ENCODE assay signal across 13 cellular contexts in the genomic region with DNA sequence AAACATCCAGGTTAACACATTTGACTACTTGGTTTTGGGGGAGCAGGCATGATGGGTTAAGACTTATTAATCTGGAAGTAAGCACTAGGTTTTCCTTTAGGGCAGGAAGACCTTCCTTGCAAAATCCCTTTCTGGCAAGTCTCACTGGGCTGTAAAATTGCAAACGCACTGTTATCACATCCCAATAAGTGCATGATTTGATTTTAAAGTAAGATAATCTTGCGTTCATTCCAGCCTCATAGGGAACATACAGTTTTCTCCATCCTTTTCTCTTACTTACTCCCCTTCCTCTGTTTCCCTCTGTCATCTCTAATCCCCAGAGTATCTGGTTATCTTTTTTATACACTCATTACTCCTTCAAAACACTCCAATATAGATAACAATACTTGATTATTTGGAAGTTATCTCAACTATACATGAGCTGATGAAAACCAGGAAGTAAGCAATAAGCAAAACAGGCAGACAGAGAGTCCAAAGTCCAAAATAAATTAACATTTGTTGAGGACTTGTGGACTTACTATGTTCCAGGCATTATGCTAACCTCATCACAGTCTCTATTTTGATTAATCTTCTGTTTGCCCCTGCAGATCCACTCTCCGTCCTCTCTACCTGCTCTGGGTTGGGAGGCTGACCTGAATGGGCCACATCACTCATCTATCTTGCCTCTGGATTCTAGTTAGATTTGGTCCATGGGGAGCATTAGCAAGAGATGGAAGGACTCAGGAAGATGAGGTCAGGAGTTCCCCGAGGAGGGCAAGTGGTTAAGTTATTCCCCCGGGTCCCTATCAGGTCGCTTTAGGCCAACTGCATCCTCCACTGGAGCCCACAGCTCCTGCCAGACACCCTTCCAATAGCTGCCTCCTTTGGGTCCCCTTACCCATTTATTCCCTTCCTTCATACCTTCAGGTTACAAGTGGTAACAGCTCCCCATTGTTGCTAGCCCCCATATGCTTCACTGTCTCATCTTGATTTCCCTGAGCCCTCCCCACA.
A peak's percentile ranks its signal among the peaks of the same experiment; 100 is the strongest.
DNase-seq lines count a peak whose midpoint lies in the region; ATAC-seq, FAIRE-seq and TF ChIP-seq lines count a peak whose summit lies in the region.
"Had no signal": no experiment of that assay in that cellular context is flagged by ENCODE, and none has a peak within 500 bp of the region (broad histone marks: within the 10 kb centered on the region; RNA-seq: fewer than 3 reads in every experiment).

No MANE protein-coding gene starts in this region.

- no peaks in the 10 kb centered on the region for H3K27me3 ChIP-seq in CD4-positive, CD25-positive, alpha-beta regulatory T cell (ENCODE audit: control insufficient read depth, insufficient read depth, low read length)
- no peaks in the 10 kb centered on the region for H3K27me3 ChIP-seq in KMS-11 (ENCODE audit: insufficient read depth, low read depth)
- no peaks in the 10 kb centered on the region for H3K27me3 ChIP-seq in GM12878 (replicated peaks in 1 of 2; ENCODE audit: control insufficient read depth in 2 of 2, insufficient read depth in 2 of 2, low read length in 1 of 2)
- H3K27me3 ChIP-seq in endodermal cell (ENCODE audit: control insufficient read depth, insufficient read depth, low read length, poor library complexity, severe bottlenecking), result no peaks in the 10 kb centered on the region
- H3K27me3 ChIP-seq: cardiac muscle cell, ovary had no signal

- TF ChIP-seq RAD21 in GM12878 (IDR thresholded peaks at IDR 0.05; ENCODE audit: insufficient read depth, low read depth, low read length), result no peak

- peak overlapping the region; percentile 100 for H3K4me2 ChIP-seq in KMS-11
- H3K4me2 ChIP-seq in GM12878 (ENCODE audit: control insufficient read depth, insufficient read depth), result peak overlapping the region; percentile 26; the same call in 1 of the 2 replicates
- H3K4me2 ChIP-seq in OCI-LY7 (ENCODE audit: low read length), result no peak overlapping the region

- in situ Hi-C loops in GM12878 (cut with MboI), result no loop called here

- no peak for ATAC-seq in CD4-positive, CD25-positive, alpha-beta regulatory T cell (ENCODE audit: low read depth in 2 of 2)
- ATAC-seq in GM12878, result no peak
- ATAC-seq: activated CD4-positive, CD25-positive, alpha-beta regulatory T cell treated with anti-CD3 and anti-CD28 coated beads, Interleukin-2, amount 50 U/mL, for 24 hours had no signal

- no peaks in the 10 kb centered on the region for H3K9me3 Mint-ChIP-seq in CD4-positive, CD25-positive, alpha-beta regulatory T cell
- H3K9me3 Mint-ChIP-seq in nephron (no peaks in the 10 kb centered on the region), endodermal cell (no peaks in the 10 kb centered on the region)

- TF ChIP-seq EP300 in GM12878 (IDR thresholded peaks at IDR 0.05; ENCODE audit: borderline replicate concordance in 1 of 2, control insufficient read depth in 1 of 2, low read depth in 2 of 2, low read length in 2 of 2), result no peak

- no peak overlapping the region for H3K9ac ChIP-seq in KMS-11
- no peak overlapping the region for H3K9ac ChIP-seq in GM12878 (ENCODE audit: control insufficient read depth, insufficient read depth, low read length)
- H3K9ac ChIP-seq in endodermal cell (ENCODE audit: extremely low read depth, low read length, poor library complexity, severe bottlenecking), result no peak overlapping the region

- intact Hi-C loops in GM12878 (cut with micrococcal nuclease; ENCODE audit: unreplicated experiment), result no loop called here
- intact Hi-C loops in OCI-LY7 (cut with micrococcal nuclease; ENCODE audit: unreplicated experiment), result no loop called here

- no peaks in the 10 kb centered on the region for H3K27me3 Mint-ChIP-seq in CD4-positive, CD25-positive, alpha-beta regulatory T cell
- H3K27me3 Mint-ChIP-seq in nephron (ENCODE audit: low read depth), result no peaks in the 10 kb centered on the region
- H3K27me3 Mint-ChIP-seq in endodermal cell (ENCODE audit: insufficient read depth), result peaks cover 2% of the 10 kb centered on the region

- RAD21 ChIA-PET in GM12878 (lab: Charles Lee; ENCODE audit: unreplicated experiment), result interaction anchor here (1.2 to 12.5 kb wide), 5 partner anchors 9 to 60 kb away, joined by 7 to 453 read pairs (median 146); a partner anchor contains a TSS

- H3K9me3 ChIP-seq in CD4-positive, CD25-positive, alpha-beta regulatory T cell (ENCODE audit: control insufficient read depth in 2 of 2, low read length in 2 of 2), result no peaks in the 10 kb centered on the region
- H3K9me3 ChIP-seq in GM12878 (replicated peaks; ENCODE audit: control insufficient read depth, insufficient read depth, low read length), result peaks cover 2% of the 10 kb centered on the region; the same call in 2 of the 3 replicates
- no peaks in the 10 kb centered on the region for H3K9me3 ChIP-seq in endodermal cell (ENCODE audit: control insufficient read depth, low read length)
- H3K9me3 ChIP-seq in OCI-LY7 (ENCODE audit: low read length), result no peaks in the 10 kb centered on the region
- H3K9me3 ChIP-seq: ovary had no signal

- peaks cover 9% of the 10 kb centered on the region for H3K36me3 ChIP-seq in CD4-positive, CD25-positive, alpha-beta regulatory T cell (ENCODE audit: control insufficient read depth, insufficient read depth, low read length)
- H3K36me3 ChIP-seq in KMS-11 (ENCODE audit: insufficient read depth) (no peaks in the 10 kb centered on the region), GM12878 (ENCODE audit: control insufficient read depth in 2 of 2, insufficient read depth in 2 of 2, low read length in 1 of 2) (peaks cover 7 to 20% of the 10 kb centered on the region in 2 experiments; a peak in 3 of 4 replicates), endodermal cell (ENCODE audit: control insufficient read depth, insufficient read depth, low read length) (no peaks in the 10 kb centered on the region), OCI-LY7 (ENCODE audit: insufficient read depth, low read length) (peaks cover 6% of the 10 kb centered on the region; the same call in 1 of the 2 replicates)
- H3K36me3 ChIP-seq: cardiac muscle cell, ovary had no signal

- no peak for FAIRE-seq in GM12878 (lab: Jason Lieb, UNC)

- H3K36me3 Mint-ChIP-seq in CD4-positive, CD25-positive, alpha-beta regulatory T cell, result peaks cover 38% of the 10 kb centered on the region
- H3K36me3 Mint-ChIP-seq in nephron (ENCODE audit: low read depth) (no peaks in the 10 kb centered on the region), endodermal cell (ENCODE audit: low read depth) (no peaks in the 10 kb centered on the region)

- H3K27ac Mint-ChIP-seq in CD4-positive, CD25-positive, alpha-beta regulatory T cell, result peak overlapping the region; percentile 95 to 100 (median 98)
- H3K27ac Mint-ChIP-seq in nephron (peak overlapping the region in 2 of 3 experiments; percentile 9 to 11), endodermal cell (no peak overlapping the region)

- no peak for DNase-seq in CD4-positive, CD25-positive, alpha-beta regulatory T cell
- no peak for DNase-seq in GM12878 (ENCODE audit: low read depth, low spot score)
- DNase-seq in NK-92 (lab: John Stamatoyannopoulos, UW; ENCODE audit: unreplicated experiment), result no peak
- no peak for DNase-seq in CD1c-positive myeloid dendritic cell (ENCODE audit: extremely low spot score)
- no peak for DNase-seq in endodermal cell
- no peak for DNase-seq in OCI-LY7 (ENCODE audit: low spot score)
- DNase-seq: hypothalamus, KBM-7 had no signal

- BruUV-seq in GM12878 (replicated peaks; lab: Mats Ljungman, UMichigan), result no TSS peak
- BruUV-seq in OCI-LY7 (replicated peaks; lab: Mats Ljungman, UMichigan), result no TSS peak

- peaks cover 84% of the 10 kb centered on the region for H3K4me1 ChIP-seq in CD4-positive, CD25-positive, alpha-beta regulatory T cell (ENCODE audit: control insufficient read depth, insufficient read depth, low read length, poor library complexity, severe bottlenecking)
- H3K4me1 ChIP-seq in KMS-11 (ENCODE audit: low read depth, poor library complexity, severe bottlenecking) (peaks cover 98% of the 10 kb centered on the region), GM12878 (ENCODE audit: control insufficient read depth, insufficient read depth, low read length) (peaks cover 63% of the 10 kb centered on the region), endodermal cell (ENCODE audit: control insufficient read depth, insufficient read depth, low read length) (peaks cover 11% of the 10 kb centered on the region), OCI-LY7 (ENCODE audit: insufficient read depth, low read length, poor library complexity, severe bottlenecking) (peaks cover 72% of the 10 kb centered on the region)

- 31% methylated on average over 6 of the region's 6 CpGs for WGBS in GM12878 (ENCODE audit: insufficient coverage, insufficient replicate concordance, low lambda C conversion rate, missing lambda C conversion rate)
- WGBS in endodermal cell (ENCODE audit: insufficient coverage in 1 of 2, insufficient read length in 1 of 2), 2 experiments, result 89 to 95% methylated on average over 5 to 6 of the region's 6 CpGs

- H3K79me2 ChIP-seq in KMS-11 (ENCODE audit: insufficient read depth, low read depth), result peaks cover 32% of the 10 kb centered on the region
- peaks cover 85% of the 10 kb centered on the region for H3K79me2 ChIP-seq in GM12878 (ENCODE audit: control insufficient read depth, insufficient read depth, low read length)
- H3K79me2 ChIP-seq in OCI-LY7 (ENCODE audit: insufficient read depth, low read depth, low read length), result no peaks in the 10 kb centered on the region; the same call in 1 of the 2 replicates

- H3K9me2 ChIP-seq in OCI-LY7 (ENCODE audit: insufficient read depth, low read length), result no peaks in the 10 kb centered on the region

- no peak overlapping the region for H2AFZ ChIP-seq in KMS-11 (ENCODE audit: low read depth)
- H2AFZ ChIP-seq in GM12878 (ENCODE audit: control insufficient read depth, low read depth, low read length), result no peak overlapping the region
- H2AFZ ChIP-seq in OCI-LY7 (ENCODE audit: low read length), result no peak overlapping the region

- SMC1A ChIA-PET in GM12878 (lab: Charles Lee; ENCODE audit: uncharacterized antibody, unreplicated experiment), result interaction anchor here (0.8 to 18.8 kb wide), 14 partner anchors 7 to 69 kb away, joined by 3 to 300 read pairs (median 15); a partner anchor contains a TSS

- H3K4me1 Mint-ChIP-seq in CD4-positive, CD25-positive, alpha-beta regulatory T cell, result peaks cover 49 to 94% (median 82%) of the 10 kb centered on the region in 4 donors
- peaks cover 28% of the 10 kb centered on the region for H3K4me1 Mint-ChIP-seq in nephron
- H3K4me1 Mint-ChIP-seq in endodermal cell, result peaks cover 27% of the 10 kb centered on the region

- H3K27ac ChIP-seq in CD4-positive, CD25-positive, alpha-beta regulatory T cell (ENCODE audit: insufficient read depth, low read length, poor library complexity, severe bottlenecking), result peak overlapping the region; percentile 92
- H3K27ac ChIP-seq in KMS-11 (peak overlapping the region; percentile 100; the same call in 1 of the 2 replicates), GM12878 (ENCODE audit: control insufficient read depth, insufficient read depth) (peak overlapping the region; percentile 62), endodermal cell (ENCODE audit: low read depth, low read length) (no peak overlapping the region), OCI-LY7 (ENCODE audit: low read depth, low read length, poor library complexity, severe bottlenecking) (no peak overlapping the region)
- H3K27ac ChIP-seq: cardiac muscle cell, ovary had no signal

- no peak for TF ChIP-seq CTCF in KMS-11 (conservative IDR thresholded peaks at IDR 0.05; ENCODE audit: low read depth, low read length)
- no peak for TF ChIP-seq CTCF in GM12878 (IDR thresholded peaks at IDR 0.05 in 2 of 3, conservative IDR thresholded peaks at IDR 0.05 in 1 of 3; ENCODE audit: control insufficient read depth in 2 of 3, extremely low read depth in 1 of 3, insufficient read depth in 1 of 3, low read depth in 3 of 3, low read length in 3 of 3)
- no peak for TF ChIP-seq CTCF in nephron (IDR thresholded peaks at IDR 0.05; ENCODE audit: unreplicated experiment in 3 of 3)
- no peak for TF ChIP-seq CTCF in endodermal cell (conservative IDR thresholded peaks at IDR 0.05)
- no peak for TF ChIP-seq CTCF in OCI-LY7 (conservative IDR thresholded peaks at IDR 0.05; ENCODE audit: low read length)

- no peak for TF ChIP-seq POLR2A in GM12878 (IDR thresholded peaks at IDR 0.05; ENCODE audit: low read depth, low read length)

- peak overlapping the region; percentile 21 for H3K4me3 ChIP-seq in CD4-positive, CD25-positive, alpha-beta regulatory T cell (ENCODE audit: low read depth, low read length)
- H3K4me3 ChIP-seq in KMS-11 (IDR thresholded peaks at IDR 0.05; ENCODE audit: insufficient read depth, low read depth, low read length), result no peak overlapping the region
- H3K4me3 ChIP-seq in GM12878, result no peak overlapping the region
- no peak overlapping the region for H3K4me3 ChIP-seq in endodermal cell (ENCODE audit: low read length)
- no peak overlapping the region for H3K4me3 ChIP-seq in OCI-LY7 (ENCODE audit: low read depth, low read length, poor library complexity, severe bottlenecking)
- H3K4me3 ChIP-seq: cardiac muscle cell, ovary had no signal

- CTCF ChIA-PET in GM12878 (lab: Yijun Ruan, JAX) (interaction anchor here (1.1 to 11.0 kb wide), 10 partner anchors 9 to 71 kb away, joined by 3 to 184 read pairs (median 8); a partner anchor contains a TSS), OCI-LY7 (lab: Charles Lee; ENCODE audit: unreplicated experiment) (interaction anchor here (0.9 to 1.7 kb wide), 2 partner anchors 9 to 27 kb away, joined by 3 to 4 read pairs; no protein-coding TSS in a partner anchor)

- H4K20me1 ChIP-seq in KMS-11 (ENCODE audit: insufficient read depth), result no peaks in the 10 kb centered on the region
- no peaks in the 10 kb centered on the region for H4K20me1 ChIP-seq in GM12878 (ENCODE audit: control insufficient read depth, insufficient read depth)
- no peaks in the 10 kb centered on the region for H4K20me1 ChIP-seq in OCI-LY7 (ENCODE audit: insufficient read depth, low read length)

- POLR2A ChIA-PET in GM12878 (lab: Charles Lee) (interaction anchor here (0.6 to 11.2 kb wide), 11 partner anchors 9 to 205 kb away, joined by 3 to 389 read pairs (median 11); a partner anchor contains a TSS), OCI-LY7 (lab: Charles Lee) (interaction anchor here (0.9 to 7.2 kb wide), 5 partner anchors 17 to 60 kb away, joined by 3 to 49 read pairs (median 4); a partner anchor contains a TSS)

- H3K4me3 Mint-ChIP-seq in CD4-positive, CD25-positive, alpha-beta regulatory T cell, result peak overlapping the region in 3 of 4 donors; percentile 5 to 89 (median 85)
- H3K4me3 Mint-ChIP-seq in nephron (no peak overlapping the region), endodermal cell (no peak overlapping the region)

Comparison
In these comparisons a context has a peak if more than half of its experiments do, and no peak if none do; other contexts are left out.
1. H3K27ac ChIP-seq: peak in CD4-positive, CD25-positive, alpha-beta regulatory T cell (single experiment), KMS-11 (single experiment) and GM12878 (single experiment); none in endodermal cell (single experiment) and OCI-LY7 (single experiment).
2. H3K4me3 Mint-ChIP-seq: peak in CD4-positive, CD25-positive, alpha-beta regulatory T cell (3 of 4); none in nephron (0 of 3) and endodermal cell (single experiment).